Comparison of ENCODE assay signal across 8 cellular contexts in the genomic region with DNA sequence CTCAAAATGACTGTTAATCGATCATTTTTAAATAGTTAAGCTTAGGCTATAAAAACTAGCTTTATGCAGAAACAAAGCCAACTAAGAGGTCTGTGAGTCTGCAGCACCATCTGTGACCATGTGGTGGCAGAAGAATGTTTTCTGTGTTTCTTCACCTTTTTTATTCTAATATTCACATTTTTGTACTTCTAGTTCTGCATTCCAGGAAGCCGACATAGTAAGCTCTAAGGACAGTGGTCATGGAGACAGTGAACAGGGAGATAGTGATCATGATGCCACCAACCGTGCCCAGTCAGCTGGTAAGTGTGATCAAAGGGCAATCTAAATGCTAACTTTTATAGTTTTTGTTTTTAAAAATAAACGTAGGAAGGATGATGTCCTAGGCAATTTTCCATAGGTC. TPM values are rescaled to one million over a fixed set of nuclear protein-coding genes. Genes with fewer than 3 reads are reported as not detected.
DNase-seq lines count a peak whose midpoint lies in the region; ATAC-seq, FAIRE-seq and TF ChIP-seq lines count a peak whose summit lies in the region.

No MANE protein-coding gene starts in this region.

- DNase-seq in Daoy (ENCODE audit: low read depth) (peak; percentile 17), IMR-90 (peak; percentile 41), astrocyte of the cerebellum (ENCODE audit: low read depth) (no peak), mesothelial cell of epicardium (ENCODE audit: low spot score in 2 of 2, unreplicated experiment in 2 of 2) (peak in 1 of 2 experiments; percentile 46), urothelium cell line (ENCODE audit: low spot score) (no peak)

- CTCF ChIA-PET in IMR-90 (lab: Yijun Ruan, JAX) = interaction anchor here (0.6 to 1.6 kb wide), 6 partner anchors 8 to 1766 kb away, joined by 3 to 8 read pairs (median 4); no protein-coding TSS in a partner anchor

- H3K18ac ChIP-seq in IMR-90 (ENCODE audit: low read depth, low read length) = no peak overlapping the region

- no peaks in the 10 kb centered on the region for H3K9me3 ChIP-seq in IMR-90 (ENCODE audit: control insufficient read depth, insufficient read depth, low read length)

- H4K20me1 ChIP-seq in IMR-90 (ENCODE audit: insufficient read depth, low read length) = no peaks in the 10 kb centered on the region

- no peak overlapping the region for H3K27ac ChIP-seq in IMR-90 (ENCODE audit: insufficient read depth, low read length)

- no peak overlapping the region for H3K27ac Mint-ChIP-seq in mesothelial cell of epicardium

- no peaks in the 10 kb centered on the region for H3K36me3 Mint-ChIP-seq in mesothelial cell of epicardium

- peaks cover 2% of the 10 kb centered on the region; the same call in 1 of the 2 replicates for H3K4me1 ChIP-seq in IMR-90 (ENCODE audit: control insufficient read depth, insufficient read depth, low read length)

- BruUV-seq in IMR-90 (replicated peaks; lab: Mats Ljungman, UMichigan) = no TSS peak

- dilution Hi-C loops in IMR-90 (cut with HindIII; ENCODE audit: low sequenced_read_pairs, unreplicated experiment) = no loop called here

- no peak overlapping the region for H4K8ac ChIP-seq in IMR-90 (ENCODE audit: low read depth in 2 of 2, low read length in 2 of 2)

- no CpG with 5 or more reads among the region's 4 CpGs for WGBS in IMR-90 (ENCODE audit: extremely low coverage in 2 of 2, insufficient read length in 1 of 2), 2 experiments

- H3K23ac ChIP-seq in IMR-90 (ENCODE audit: low read depth, low read length) = no peak overlapping the region

- no peaks in the 10 kb centered on the region for H3K36me3 ChIP-seq in IMR-90 (ENCODE audit: control insufficient read depth, insufficient read depth, low read length)

- H2AK5ac ChIP-seq in IMR-90 (ENCODE audit: low read depth, low read length) = no peak overlapping the region

- H3K27me3 ChIP-seq in IMR-90 (ENCODE audit: control insufficient read depth, insufficient read depth, low read length) = peaks cover 35% of the 10 kb centered on the region

- H3K56ac ChIP-seq in IMR-90 (ENCODE audit: extremely low read depth, insufficient read depth, low read length) = no peak overlapping the region

- no peak overlapping the region for H2BK20ac ChIP-seq in IMR-90 (ENCODE audit: low read depth, low read length)

- H2BK120ac ChIP-seq in IMR-90 (ENCODE audit: low read depth, low read length) = no peak overlapping the region

- no peak overlapping the region for H4K5ac ChIP-seq in IMR-90 (ENCODE audit: low read depth, low read length)

- no peak overlapping the region for H3K4me3 ChIP-seq in IMR-90 (ENCODE audit: insufficient read depth, low read depth, low read length)
- H3K4me3 ChIP-seq in astrocyte of the cerebellum (ENCODE audit: low read depth, low read length) = no peak overlapping the region

- H3K4me2 ChIP-seq in IMR-90 (ENCODE audit: low read depth, low read length) = no peak overlapping the region

- H3K4ac ChIP-seq in IMR-90 (ENCODE audit: low read depth, low read length) = no peak overlapping the region

- POLR2A ChIA-PET in IMR-90 (lab: Charles Lee; ENCODE audit: unreplicated experiment) = no interaction called here

- H3K9me1 ChIP-seq in IMR-90 (ENCODE audit: insufficient read depth, low read length) = no peaks in the 10 kb centered on the region

- H3K4me3 Mint-ChIP-seq in mesothelial cell of epicardium = peak overlapping the region; percentile 34

- H3K9me3 Mint-ChIP-seq in mesothelial cell of epicardium = no peaks in the 10 kb centered on the region

- TF ChIP-seq POLR2A in IMR-90 (IDR thresholded peaks at IDR 0.05; ENCODE audit: low read depth, low read length) = no peak

- peak; percentile 57; the same call in 1 of the 2 replicates for ATAC-seq in IMR-90 (ENCODE audit: low read depth)
- no peak for ATAC-seq in HG03442 (IDR thresholded peaks at IDR 0.05; ENCODE audit: unreplicated experiment)
- no peak for ATAC-seq in GM18519 (IDR thresholded peaks at IDR 0.05; ENCODE audit: low FRiP score, unreplicated experiment)
- no peak for ATAC-seq in HG03571 (IDR thresholded peaks at IDR 0.05; ENCODE audit: unreplicated experiment)

- in situ Hi-C loops in IMR-90 (cut with MboI; ENCODE audit: low sequenced_read_pairs) = no loop called here
- in situ Hi-C loops in astrocyte of the cerebellum (cut with HindIII; ENCODE audit: low sequenced_read_pairs) = no loop called here

- no peak overlapping the region for H2BK15ac ChIP-seq in IMR-90 (ENCODE audit: low read depth, low read length)

- TF ChIP-seq CTCF in IMR-90 (conservative IDR thresholded peaks at IDR 0.05; ENCODE audit: low read depth, low read length) (peak; percentile 69), astrocyte of the cerebellum (IDR thresholded peaks at IDR 0.05; ENCODE audit: low read depth, low read length, missing control alignments) (peak; percentile 81), mesothelial cell of epicardium (IDR thresholded peaks at IDR 0.05; ENCODE audit: unreplicated experiment) (peak; percentile 67)

- H3K9ac ChIP-seq in IMR-90 (ENCODE audit: low read depth, low read length) = no peak overlapping the region

- no peak overlapping the region for H2AK9ac ChIP-seq in IMR-90 (replicated peaks; ENCODE audit: low read depth, low read length, poor library complexity)

- intact Hi-C loops in IMR-90 (cut with micrococcal nuclease) = loop anchor here (1.0 to 5.0 kb wide), 3 partner anchors 472 to 766 kb away; no protein-coding TSS in a partner anchor

- H4K91ac ChIP-seq in IMR-90 (ENCODE audit: insufficient read depth, low read depth, low read length) = no peak overlapping the region

- H3K27me3 Mint-ChIP-seq in mesothelial cell of epicardium (ENCODE audit: low read depth) = peaks cover 34% of the 10 kb centered on the region

- peak; percentile 61 for TF ChIP-seq RAD21 in IMR-90 (IDR thresholded peaks at IDR 0.05; ENCODE audit: low read length)

- peaks cover 55% of the 10 kb centered on the region for H3K4me1 Mint-ChIP-seq in mesothelial cell of epicardium

- H2AFZ ChIP-seq in IMR-90 (replicated peaks; ENCODE audit: low read length, poor library complexity) = no peak overlapping the region

- no peak overlapping the region for H3K14ac ChIP-seq in IMR-90 (replicated peaks; ENCODE audit: low read depth, low read length)

- H2BK5ac ChIP-seq in IMR-90 (ENCODE audit: low read depth, low read length, poor library complexity, severe bottlenecking) = no peak overlapping the region

- no peaks in the 10 kb centered on the region for H3K79me1 ChIP-seq in IMR-90 (ENCODE audit: low read depth in 1 of 2, low read length in 2 of 2)

- no peak for FAIRE-seq in urothelium cell line (lab: Jason Lieb, UNC)

TF ChIP-seq in IMR-90, 13 proteins besides CTCF, POLR2A, EP300 and RAD21:
- TF ChIP-seq CHD1 (IDR thresholded peaks at IDR 0.05; ENCODE audit: low read depth, low read length) (no peak), SMC3 (IDR thresholded peaks at IDR 0.05; ENCODE audit: low read depth, low read length) (peak; percentile 61)
TF ChIP-seq in IMR-90: peak in this region for 1.

RNA-seq across cellular contexts. Expression of a gene that starts 5.6 kb away (rescaled TPM):
- 0.69 and 1.6 TPM in 2 replicates for total RNA-seq in Daoy (2014; rRNA removed; shearing (Covaris generic))
- 0.90 and 1.4 TPM in 2 replicates for total RNA-seq in IMR-90 (2012; rRNA removed)
- polyA plus RNA-seq in IMR-90 (2012; rRNA removed) = 2.0 and 2.5 TPM in 2 replicates
- 1.6 and 1.7 TPM in 2 replicates for polyA plus RNA-seq in IMR-90 (2012; cell fraction: cytosol; rRNA removed)
- polyA plus RNA-seq in IMR-90 (2012; cell fraction: nucleus; rRNA removed; ENCODE audit: low replicate concordance) = 1.1 and 1.6 TPM in 2 replicates
- 21.3 to 22.3 TPM (median 21.3 TPM) in 3 replicates for total RNA-seq in mesothelial cell of epicardium

Comparison
In these comparisons a context has a peak if more than half of its experiments do, and no peak if none do; other contexts are left out.
1. DNase-seq: peak in Daoy (single experiment) and IMR-90 (single experiment); none in astrocyte of the cerebellum (single experiment) and urothelium cell line (single experiment).
2. Peak in every context shown above with its lines, with median percentiles within 50 percentile points of each other: CTCF ChIP-seq.